In genomic region chr13:28447989-28448388, GRCh38 we compare ENCODE assay signal across 3 cellular contexts.
TF ChIP-seq lines count a peak whose summit lies in the region.

No MANE protein-coding gene starts in this region.

TF ChIP-seq in HepG2, 621 proteins besides CTCF, POLR2A, EP300 and RAD21:
- TF ChIP-seq NR1H2 (CRISPR knock-in tag; IDR thresholded peaks at IDR 0.05; ENCODE audit: borderline replicate concordance, low read depth) (no peak), ZNF7 (CRISPR knock-in tag; IDR thresholded peaks at IDR 0.05) (peak; percentile 78), NCOR1 (IDR thresholded peaks at IDR 0.05; ENCODE audit: borderline replicate concordance, low read length) (no peak), BORCS8-MEF2B (CRISPR knock-in tag; IDR thresholded peaks at IDR 0.05) (no peak)

TF ChIP-seq in GM12878, 131 proteins besides CTCF, POLR2A, EP300 and RAD21:
- no peak for TF ChIP-seq REST (IDR thresholded peaks at IDR 0.05; ENCODE audit: low read depth, low read length)
- TF ChIP-seq TBL1XR1 (IDR thresholded peaks at IDR 0.05; ENCODE audit: low read depth, low read length), result no peak
- no peak for TF ChIP-seq IRF4 (IDR thresholded peaks at IDR 0.05; ENCODE audit: low read depth, low read length)
- TF ChIP-seq RB1 (IDR thresholded peaks at IDR 0.05; ENCODE audit: borderline replicate concordance), result no peak
- TF ChIP-seq GATAD2B (conservative IDR thresholded peaks at IDR 0.05; ENCODE audit: low read depth), result no peak
- TF ChIP-seq SPI1 (IDR thresholded peaks at IDR 0.05; ENCODE audit: borderline replicate concordance, insufficient read depth, low read depth, low read length), result no peak
- TF ChIP-seq CHD4 (IDR thresholded peaks at IDR 0.05), result no peak
- TF ChIP-seq MEF2A (IDR thresholded peaks at IDR 0.05; ENCODE audit: insufficient read depth, low read depth, low read length), result no peak
- no peak for TF ChIP-seq CREM (IDR thresholded peaks at IDR 0.05; ENCODE audit: low read depth)
- TF ChIP-seq YY1 (IDR thresholded peaks at IDR 0.05; ENCODE audit: low read depth, low read length), result no peak
- TF ChIP-seq STAT1 (conservative IDR thresholded peaks at IDR 0.05), result no peak
- TF ChIP-seq CHD2 (IDR thresholded peaks at IDR 0.05; ENCODE audit: borderline replicate concordance, low read depth, low read length), result no peak
- TF ChIP-seq CBX5 (IDR thresholded peaks at IDR 0.05; ENCODE audit: low read depth), result no peak
- no peak for TF ChIP-seq RBBP5 (conservative IDR thresholded peaks at IDR 0.05)
- no peak for TF ChIP-seq RAD51 (IDR thresholded peaks at IDR 0.05)
- no peak for TF ChIP-seq CUX1 (IDR thresholded peaks at IDR 0.05; ENCODE audit: insufficient replicate concordance, low read depth, low read length)
- TF ChIP-seq CREB1 (IDR thresholded peaks at IDR 0.05; ENCODE audit: low read depth), result no peak

TF ChIP-seq in H1, 55 proteins besides CTCF, POLR2A, EP300 and RAD21:
- TF ChIP-seq KDM1A (IDR thresholded peaks at IDR 0.05; ENCODE audit: borderline replicate concordance, low read length) (no peak), KDM4A (IDR thresholded peaks at IDR 0.05; ENCODE audit: low read depth, low read length, severe bottlenecking) (no peak), ATF3 (IDR thresholded peaks at IDR 0.05; ENCODE audit: insufficient read depth, low read depth, low read length) (no peak), SP2 (IDR thresholded peaks at IDR 0.05; ENCODE audit: low read length) (no peak), RXRA (IDR thresholded peaks at IDR 0.05; ENCODE audit: insufficient read depth, low read depth, low read length) (no peak), FOSL1 (IDR thresholded peaks at IDR 0.05; ENCODE audit: insufficient read depth, low read depth, low read length) (no peak), HDAC6 (IDR thresholded peaks at IDR 0.05; ENCODE audit: low read depth, low read length) (no peak), ASH2L (IDR thresholded peaks at IDR 0.05; ENCODE audit: low read length) (no peak), BACH1 (IDR thresholded peaks at IDR 0.05; ENCODE audit: low read length) (no peak), SAP30 (IDR thresholded peaks at IDR 0.05; ENCODE audit: insufficient read depth, insufficient replicate concordance, low read length) (no peak), SIX5 (IDR thresholded peaks at IDR 0.05; ENCODE audit: low read depth, low read length) (no peak), BRCA1 (IDR thresholded peaks at IDR 0.05; ENCODE audit: low read depth, low read length) (no peak), CREB1 (IDR thresholded peaks at IDR 0.05) (no peak)
TF ChIP-seq in H1: peak in this region for 0.
